Comparison of ENCODE assay signal across 9 cellular contexts in the genomic region with DNA sequence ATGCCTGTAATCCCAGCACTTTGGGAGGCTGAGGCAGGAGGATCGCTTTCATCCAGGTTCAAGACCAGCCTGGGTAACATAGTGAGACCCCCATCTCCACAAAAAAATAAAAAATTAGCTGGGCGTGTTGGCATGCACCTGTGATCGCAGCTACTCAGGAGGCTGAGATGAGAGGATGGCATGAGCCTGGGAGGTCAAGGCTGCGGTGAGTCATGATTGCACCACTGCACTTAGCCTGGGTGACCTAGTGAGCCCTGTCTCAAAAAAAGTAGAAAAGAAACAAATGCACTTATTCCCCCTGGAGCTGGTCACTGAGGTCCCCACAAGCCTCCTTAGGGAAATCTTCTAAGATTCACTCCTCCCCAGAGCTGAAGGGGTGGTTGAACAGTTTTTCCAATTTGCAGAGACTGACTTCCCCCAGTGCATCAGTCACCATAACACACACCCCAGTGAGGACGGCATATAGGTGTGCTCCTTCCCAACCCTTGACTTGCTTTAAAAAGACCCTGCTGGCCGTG. TPM values are rescaled to one million over a fixed set of nuclear protein-coding genes. Genes with fewer than 3 reads are reported as not detected.
DNase-seq lines count a peak whose midpoint lies in the region; ATAC-seq and TF ChIP-seq lines count a peak whose summit lies in the region.
"Had no signal": no experiment of that assay in that cellular context is flagged by ENCODE, and none has a peak within 500 bp of the region (broad histone marks: within the 10 kb centered on the region; RNA-seq: fewer than 3 reads in every experiment).

No MANE protein-coding gene starts in this region.

- 29 to 31% methylated on average over 6 of the region's 6 CpGs for WGBS in aorta, 2 donors

- H3K9me3 Mint-ChIP-seq in naive B cell: no peaks in the 10 kb centered on the region

- H3K4me1 ChIP-seq in left ventricle myocardium inferior (peaks cover 76% of the 10 kb centered on the region), aorta (ENCODE audit: control insufficient read depth in 1 of 2, insufficient read depth in 2 of 2, low read length in 2 of 2) (peaks cover 2 to 4% of the 10 kb centered on the region in 2 donors)

- peak overlapping the region; percentile 82 for H3K4me3 ChIP-seq in left ventricle myocardium inferior
- peak overlapping the region; percentile 98 for H3K4me3 ChIP-seq in epithelial cell of esophagus (ENCODE audit: low read length)
- peak overlapping the region; percentile 71 to 91 for H3K4me3 ChIP-seq in aorta (ENCODE audit: low read length in 2 of 2)

- H3K36me3 Mint-ChIP-seq in naive B cell: no peaks in the 10 kb centered on the region

- H3K4me3 Mint-ChIP-seq in naive B cell: peak overlapping the region; percentile 49 to 85 (median 69)

- H3K27me3 ChIP-seq in left ventricle myocardium inferior (ENCODE audit: low read depth) (peaks cover 23% of the 10 kb centered on the region), aorta (ENCODE audit: control insufficient read depth in 1 of 2, insufficient read depth in 2 of 2, low read length in 1 of 2) (no peaks in the 10 kb centered on the region)

- no peak for DNase-seq in left ventricle myocardium inferior
- DNase-seq in Right ventricle myocardium inferior (ENCODE audit: missing footprints): no peak
- DNase-seq in epithelial cell of esophagus (ENCODE audit: low read depth): no peak
- DNase-seq in naive B cell: no peak
- peak; percentile 30 to 56 for DNase-seq in aorta
- DNase-seq in cerebellar cortex (ENCODE audit: low spot score): no peak
- DNase-seq: activated gamma-delta T cell had no signal

- no peaks in the 10 kb centered on the region for H3K36me3 ChIP-seq in left ventricle myocardium inferior
- H3K36me3 ChIP-seq in aorta (ENCODE audit: control insufficient read depth in 1 of 2, insufficient read depth in 2 of 2, low read length in 1 of 2): no peaks in the 10 kb centered on the region

- ATAC-seq in Right ventricle myocardium inferior (no peak), naive B cell (ENCODE audit: low read depth in 2 of 2) (no peak), aorta (ENCODE audit: low FRiP score) (no peak), HG03175 (IDR thresholded peaks at IDR 0.05; ENCODE audit: unreplicated experiment) (no peak), HG03354 (IDR thresholded peaks at IDR 0.05; ENCODE audit: poor library complexity, severe bottlenecking, unreplicated experiment) (no peak)

- H3K4me1 Mint-ChIP-seq in naive B cell: peaks cover 27 to 74% (median 33%) of the 10 kb centered on the region in 3 donors

- peak overlapping the region; percentile 92 for H3K27ac ChIP-seq in left ventricle myocardium inferior (replicated peaks)
- peak overlapping the region in 1 of 2 donors; percentile 72 for H3K27ac ChIP-seq in aorta (ENCODE audit: low read depth in 1 of 2, low read length in 2 of 2)

- intact Hi-C loops in left ventricle myocardium inferior (cut with micrococcal nuclease): no loop called here
- intact Hi-C loops in Right ventricle myocardium inferior (cut with DNase I): no loop called here
- intact Hi-C loops in aorta (cut with DNase I): loop anchor here (2.0 to 5.0 kb wide), 2 partner anchors 23 to 35 kb away; no protein-coding TSS in a partner anchor

- H3K9me3 ChIP-seq in left ventricle myocardium inferior (replicated peaks) (no peaks in the 10 kb centered on the region), aorta (ENCODE audit: control insufficient read depth, low read length) (no peaks in the 10 kb centered on the region)

- TF ChIP-seq CTCF in left ventricle myocardium inferior (IDR thresholded peaks at IDR 0.05; ENCODE audit: borderline replicate concordance) (no peak), epithelial cell of esophagus (IDR thresholded peaks at IDR 0.05; ENCODE audit: insufficient read depth, low read depth, low read length, missing control alignments) (no peak)

- peaks cover 18 to 38% (median 24%) of the 10 kb centered on the region in 3 donors for H3K27me3 Mint-ChIP-seq in naive B cell

- H3K27ac Mint-ChIP-seq in naive B cell: no peak overlapping the region

RNA-seq across cellular contexts. Expression of gene CD9, which starts 1.6 kb away (rescaled TPM):
- total RNA-seq in left ventricle myocardium inferior: 55.5 TPM
- 46.9 TPM for total RNA-seq in Right ventricle myocardium inferior
- 100 to 1,000 TPM in 2 of 6 donors, 10 to 100 TPM in 4; 32.7 to 186 (median 69.9) TPM for polyA plus RNA-seq in naive B cell (ENCODE audit: low read depth in 6 of 6)
- 100 to 1,000 TPM; 285 to 303 TPM for total RNA-seq in aorta
- polyA plus RNA-seq in aorta: 100 to 1,000 TPM; 267 to 506 TPM

Comparison
In these comparisons a context has a peak if more than half of its experiments do, and no peak if none do; other contexts are left out.
1. DNase-seq: peak in aorta (2 of 2); none in left ventricle myocardium inferior (single experiment), Right ventricle myocardium inferior (single experiment), epithelial cell of esophagus (single experiment), naive B cell (single experiment) and cerebellar cortex (single experiment).
2. intact Hi-C loops: an anchor here in aorta (2.0 to 5.0 kb wide); none called in left ventricle myocardium inferior and Right ventricle myocardium inferior.
3. Peak in every context shown above with its lines, with median percentiles within 50 percentile points of each other: H3K4me3 ChIP-seq.